In genomic region chr5:58354827-58355226, GRCh38 we compare ENCODE assay signal across 13 cellular contexts.
DNase-seq lines count a peak whose midpoint lies in the region; ATAC-seq and TF ChIP-seq lines count a peak whose summit lies in the region.
"Had no signal": no experiment of that assay in that cellular context is flagged by ENCODE, and none has a peak within 500 bp of the region (broad histone marks: within the 10 kb centered on the region; RNA-seq: fewer than 3 reads in every experiment).

No MANE protein-coding gene starts in this region.

- DNase-seq in right lobe of liver (no peak), Panc1 (ENCODE audit: low read depth, low spot score) (no peak), mesendoderm (peak; percentile 34), iPS-NIHi11 (ENCODE audit: low spot score) (no peak), NCI-H82 treated with DMSO at 0.1 percent for 48 hours (lab: John Stamatoyannopoulos, UW; ENCODE audit: unreplicated experiment) (no peak)
- DNase-seq: 8988T; CD4-positive, alpha-beta memory T cell; DMS79 treated with DMSO at 0.1 percent for 48 hours; HCEC 1CT had no signal

- in situ Hi-C loops in Panc1 (cut with HindIII; ENCODE audit: low pct_unique_long_range_greater_than_20kb, low sequenced_read_pairs) = no loop called here

- TF ChIP-seq CTCF in liver (IDR thresholded peaks at IDR 0.05; ENCODE audit: low read depth, low read length, missing input control) = no peak
- TF ChIP-seq CTCF in right lobe of liver (IDR thresholded peaks at IDR 0.05) = no peak
- TF ChIP-seq CTCF in Panc1 (IDR thresholded peaks at IDR 0.05) = no peak

- 79% methylated on average over 2 of the region's 2 CpGs for WGBS in liver
- WGBS in right lobe of liver (ENCODE audit: insufficient coverage, low coverage, low lambda C conversion rate, missing lambda C conversion rate) = 71% methylated on average over 1 of the region's 2 CpGs
- no CpG with 5 or more reads among the region's 2 CpGs for WGBS in mesendoderm (ENCODE audit: extremely low coverage, insufficient coverage, low lambda C conversion rate)

- TF ChIP-seq POLR2A in right lobe of liver (IDR thresholded peaks at IDR 0.05) = no peak

- H2BK15ac ChIP-seq in mesendoderm (replicated peaks; ENCODE audit: low read depth) = no peak overlapping the region

- no peaks in the 10 kb centered on the region for H3K79me2 ChIP-seq in mesendoderm (ENCODE audit: control insufficient read depth, insufficient read depth, low read length)

- H3K4me3 ChIP-seq in liver (ENCODE audit: low read depth in 1 of 3, low read length in 3 of 3) (no peak overlapping the region), right lobe of liver (no peak overlapping the region), Panc1 (ENCODE audit: low read depth in 2 of 2, low read length in 2 of 2) (no peak overlapping the region), mesendoderm (ENCODE audit: low read length) (no peak overlapping the region), subcutaneous abdominal adipose tissue (ENCODE audit: low read depth in 1 of 5, low read length in 5 of 5) (no peak overlapping the region)
- H3K4me3 ChIP-seq: BLaER1 had no signal

- no peak overlapping the region for H3K4ac ChIP-seq in mesendoderm (ENCODE audit: low read depth, low read length)

- H2BK5ac ChIP-seq in mesendoderm (ENCODE audit: low read length) = no peak overlapping the region

- CTCF ChIA-PET in Panc1 (lab: Charles Lee) = no interaction called here

- intact Hi-C loops in right lobe of liver (cut with DNase I) = no loop called here
- intact Hi-C loops in Panc1 (cut with micrococcal nuclease; ENCODE audit: unreplicated experiment) = no loop called here

- no peak for TF ChIP-seq RAD21 in liver (IDR thresholded peaks at IDR 0.05)

- H3K36me3 ChIP-seq in liver (ENCODE audit: control insufficient read depth in 4 of 4, insufficient read depth in 3 of 4, low read depth in 1 of 4, low read length in 3 of 4) (peaks cover 0 to 2% (median 0%) of the 10 kb centered on the region in 4 donors), right lobe of liver (no peaks in the 10 kb centered on the region), Panc1 (ENCODE audit: control insufficient read depth, insufficient read depth, low read length) (no peaks in the 10 kb centered on the region), mesendoderm (ENCODE audit: control insufficient read depth, insufficient read depth, low read length) (no peaks in the 10 kb centered on the region), subcutaneous abdominal adipose tissue (ENCODE audit: control insufficient read depth in 5 of 5, insufficient read depth in 5 of 5, low read length in 5 of 5) (no peaks in the 10 kb centered on the region)
- H3K36me3 ChIP-seq: BLaER1 had no signal

- H3K27ac ChIP-seq in liver (ENCODE audit: low read depth in 1 of 2, low read length in 2 of 2) (no peak overlapping the region), right lobe of liver (no peak overlapping the region), Panc1 (ENCODE audit: low read length) (peak overlapping the region; percentile 40; the same call in 1 of the 2 replicates), mesendoderm (ENCODE audit: low read depth, low read length) (no peak overlapping the region), subcutaneous abdominal adipose tissue (ENCODE audit: low read depth, low read length) (peak overlapping the region; percentile 39)
- H3K27ac ChIP-seq: BLaER1 had no signal

- POLR2A ChIA-PET in Panc1 (lab: Charles Lee) = no interaction called here

- H3K9me3 ChIP-seq in liver (ENCODE audit: control insufficient read depth in 4 of 4, low read length in 3 of 4) (no peaks in the 10 kb centered on the region), right lobe of liver (peaks cover 0 to 4% (median 0%) of the 10 kb centered on the region in 4 donors), Panc1 (ENCODE audit: control insufficient read depth, insufficient read depth, low read depth, low read length) (no peaks in the 10 kb centered on the region), subcutaneous abdominal adipose tissue (ENCODE audit: control insufficient read depth in 5 of 5, low read length in 5 of 5) (no peaks in the 10 kb centered on the region)
- H3K9me3 ChIP-seq: BLaER1 had no signal

- no peaks in the 10 kb centered on the region for H3K4me1 ChIP-seq in liver (ENCODE audit: control insufficient read depth in 4 of 4, insufficient read depth in 4 of 4, low read length in 3 of 4)
- H3K4me1 ChIP-seq in right lobe of liver = no peaks in the 10 kb centered on the region
- H3K4me1 ChIP-seq in Panc1 (ENCODE audit: control insufficient read depth, insufficient read depth, low read length) = 0 out of 2 replicates have a peak, but pooled peaks cover 3% of the 10 kb centered on the region
- H3K4me1 ChIP-seq in mesendoderm (ENCODE audit: control insufficient read depth, low read depth, low read length) = no peaks in the 10 kb centered on the region
- peaks cover 0 to 25% (median 9%) of the 10 kb centered on the region in 5 donors for H3K4me1 ChIP-seq in subcutaneous abdominal adipose tissue (ENCODE audit: control insufficient read depth in 5 of 5, insufficient read depth in 5 of 5, low read length in 5 of 5)
- H3K4me1 ChIP-seq: BLaER1 had no signal

- no peak overlapping the region for H3K4me2 ChIP-seq in mesendoderm (ENCODE audit: low read length)
- H3K4me2 ChIP-seq: BLaER1 had no signal

- H3K27me3 ChIP-seq in liver (ENCODE audit: control insufficient read depth in 4 of 4, insufficient read depth in 4 of 4, low read length in 3 of 4) (no peaks in the 10 kb centered on the region), right lobe of liver (no peaks in the 10 kb centered on the region), Panc1 (ENCODE audit: control insufficient read depth, insufficient read depth, low read length) (no peaks in the 10 kb centered on the region), mesendoderm (ENCODE audit: insufficient read depth, low read length, poor library complexity) (no peaks in the 10 kb centered on the region), subcutaneous abdominal adipose tissue (ENCODE audit: control insufficient read depth in 5 of 5, insufficient read depth in 4 of 5, low read length in 5 of 5) (no peaks in the 10 kb centered on the region)
- H3K27me3 ChIP-seq: BLaER1 had no signal

- H3K9ac ChIP-seq in liver (ENCODE audit: low read depth in 1 of 2, low read length in 2 of 2) = no peak overlapping the region
- no peak overlapping the region for H3K9ac ChIP-seq in mesendoderm (ENCODE audit: low read length)
- H3K9ac ChIP-seq in subcutaneous abdominal adipose tissue (ENCODE audit: low read length in 5 of 5) = no peak overlapping the region
- H3K9ac ChIP-seq: BLaER1 had no signal

- H2BK120ac ChIP-seq in mesendoderm (ENCODE audit: low read depth, low read length) = no peak overlapping the region

- H3K79me1 ChIP-seq in mesendoderm (ENCODE audit: low read length) = no peaks in the 10 kb centered on the region

- H3K18ac ChIP-seq in mesendoderm (ENCODE audit: low read length) = no peak overlapping the region

- no peak overlapping the region for H3K56ac ChIP-seq in mesendoderm (ENCODE audit: low read length)

- no peak overlapping the region for H4K8ac ChIP-seq in mesendoderm (ENCODE audit: low read depth, low read length)

- H4K5ac ChIP-seq in mesendoderm (ENCODE audit: low read length) = no peak overlapping the region

- BruUV-seq in Panc1 (replicated peaks; lab: Mats Ljungman, UMichigan) = no TSS peak

- H3K23ac ChIP-seq in mesendoderm (ENCODE audit: low read length) = no peak overlapping the region

- no peak overlapping the region for H2AK5ac ChIP-seq in mesendoderm (ENCODE audit: low read length)

- ATAC-seq in right lobe of liver (no peak), Panc1 (no peak), HG03432 (IDR thresholded peaks at IDR 0.05; ENCODE audit: unreplicated experiment) (no peak)

TF ChIP-seq in liver, 16 proteins besides CTCF, POLR2A, EP300 and RAD21:
- no peak for TF ChIP-seq GABPA (IDR thresholded peaks at IDR 0.05 in 1 of 2, conservative IDR thresholded peaks at IDR 0.05 in 1 of 2)
- no peak for TF ChIP-seq FOXA1 (IDR thresholded peaks at IDR 0.05)
- no peak for TF ChIP-seq HNF4A (conservative IDR thresholded peaks at IDR 0.05)
- TF ChIP-seq TAF1 (conservative IDR thresholded peaks at IDR 0.05) = no peak
- no peak for TF ChIP-seq JUND (IDR thresholded peaks at IDR 0.05)
- peak; percentile 22 for TF ChIP-seq NR2F2 (IDR thresholded peaks at IDR 0.05)

Comparison
In these comparisons a context has a peak if more than half of its experiments do, and no peak if none do; other contexts are left out.
1. H3K27ac ChIP-seq: peak in Panc1 (single experiment) and subcutaneous abdominal adipose tissue (single experiment); none in liver (0 of 2), right lobe of liver (0 of 3) and mesendoderm (single experiment).